In genomic region chr3:135869439-135870105, GRCh38 we compare ENCODE assay signal across 16 cellular contexts.
"Had no signal": no experiment of that assay in that cellular context is flagged by ENCODE, and none has a peak within 500 bp of the region (broad histone marks: within the 10 kb centered on the region; RNA-seq: fewer than 3 reads in every experiment).

No MANE protein-coding gene starts in this region.

- H3K36me3 Mint-ChIP-seq: activated naive CD8-positive, alpha-beta T cell treated with anti-CD3 and anti-CD28 coated beads for 36 hours had no signal

- H3K27me3 Mint-ChIP-seq: stimulated activated naive CD8-positive, alpha-beta T cell treated with anti-CD3 and anti-CD28 coated beads, Interleukin-15, Interleukin-2, amounts not matched to agents 100 ng/mL and 50 ng/mL, for 24 hours had no signal

- H3K4me3 ChIP-seq: breast epithelium, dorsolateral prefrontal cortex, esophagus muscularis mucosa, left ventricle myocardium inferior, testis had no signal

- H3K4me1 Mint-ChIP-seq: activated naive CD8-positive, alpha-beta T cell treated with anti-CD3 and anti-CD28 coated beads for 36 hours; neural crest cell had no signal

- H3K27ac Mint-ChIP-seq: activated naive CD8-positive, alpha-beta T cell treated with anti-CD3 and anti-CD28 coated beads for 36 hours; stimulated activated naive CD8-positive, alpha-beta T cell treated with anti-CD3 and anti-CD28 coated beads, Interleukin-15, Interleukin-2, amounts not matched to agents 100 ng/mL and 50 ng/mL, for 24 hours had no signal

- H3K27me3 ChIP-seq: breast epithelium, esophagus muscularis mucosa, testis had no signal

- DNase-seq: activated CD4-positive, alpha-beta T cell treated with anti-CD3 and anti-CD28 coated beads for 1 hour; activated CD4-positive, alpha-beta T cell treated with anti-CD3 and anti-CD28 coated beads, Interleukin-2, amount 50 U/mL, for 48 hours; activated gamma-delta T cell treated with Interleukin-2 at 50 U/mL for 16 hours; activated naive CD8-positive, alpha-beta T cell treated with anti-CD3 and anti-CD28 coated beads for 36 hours; activated T-cell treated with anti-CD3 and anti-CD28 coated beads, Interleukin-2, amount 50 U/mL, for 48 hours; dorsolateral prefrontal cortex; foreskin fibroblast; head of caudate nucleus; left ventricle myocardium inferior; stimulated activated CD4-positive, alpha-beta T cell treated with anti-CD3 and anti-CD28 coated beads, Interleukin-4, amount 100 ng/mL, for 24 hours; T1000; testis had no signal

- H3K36me3 ChIP-seq: breast epithelium, esophagus muscularis mucosa, left ventricle myocardium inferior had no signal

- H3K4me3 Mint-ChIP-seq: activated naive CD8-positive, alpha-beta T cell treated with anti-CD3 and anti-CD28 coated beads for 36 hours; neural crest cell; stimulated activated naive CD8-positive, alpha-beta T cell treated with anti-CD3 and anti-CD28 coated beads, Interleukin-15, Interleukin-2, amounts not matched to agents 100 ng/mL and 50 ng/mL, for 24 hours had no signal
